15 cellular contexts compared by ENCODE assay signal in genomic region chr12:106251636-106252035, GRCh38. TPM values are rescaled to one million over a fixed set of nuclear protein-coding genes. Genes with fewer than 3 reads are reported as not detected.
DNase-seq lines count a peak whose midpoint lies in the region; ATAC-seq and TF ChIP-seq lines count a peak whose summit lies in the region.
"Had no signal": no experiment of that assay in that cellular context is flagged by ENCODE, and none has a peak within 500 bp of the region (broad histone marks: within the 10 kb centered on the region; RNA-seq: fewer than 3 reads in every experiment).

No MANE protein-coding gene starts in this region.

- H3K27me3 ChIP-seq in uterus = no peaks in the 10 kb centered on the region
- H3K27me3 ChIP-seq in gastrocnemius medialis = no peaks in the 10 kb centered on the region
- H3K27me3 ChIP-seq in naive thymus-derived CD4-positive, alpha-beta T cell (ENCODE audit: control insufficient read depth in 2 of 2, insufficient read depth in 2 of 2, low read length in 2 of 2) = no peaks in the 10 kb centered on the region

- H3K4me3 ChIP-seq in foreskin fibroblast (ENCODE audit: low read depth in 1 of 2, low read length in 2 of 2) = peak overlapping the region; percentile 1 to 4
- H3K4me3 ChIP-seq in uterus = no peak overlapping the region
- no peak overlapping the region for H3K4me3 ChIP-seq in gastrocnemius medialis
- H3K4me3 ChIP-seq in naive thymus-derived CD4-positive, alpha-beta T cell (ENCODE audit: low read length) = no peak overlapping the region

- H3K4me1 ChIP-seq in uterus (peaks cover 0 to 4% of the 10 kb centered on the region in 2 donors), gastrocnemius medialis (peaks cover 4 to 7% of the 10 kb centered on the region in 2 donors)
- H3K4me1 ChIP-seq in naive thymus-derived CD4-positive, alpha-beta T cell (ENCODE audit: control insufficient read depth in 2 of 2, insufficient read depth in 2 of 2, low read length in 2 of 2) = peaks cover 8 to 12% of the 10 kb centered on the region in 2 donors

- peak; percentile 31 for DNase-seq in activated CD8-positive, alpha-beta memory T cell treated with anti-CD3 and anti-CD28 coated beads, Interleukin-2, amount 10 ng/mL, durations not matched to agents 7 days and 5 days
- DNase-seq in activated CD8-positive, alpha-beta memory T cell treated with anti-CD3 and anti-CD28 coated beads, Interleukin-2, amount 50 U/mL, for 4 hours = no peak
- DNase-seq in NCI-H82 (lab: John Stamatoyannopoulos, UW) (peak; percentile 78), foreskin fibroblast (peak; percentile 56 to 76), uterus (peak; percentile 35 to 51), gastrocnemius medialis (no peak)
- no peak for DNase-seq in naive thymus-derived CD4-positive, alpha-beta T cell
- DNase-seq: AML-193; aorta; effector memory CD8-positive, alpha-beta T cell; Kasumi-1; Right ventricle myocardium superior; stimulated activated CD4-positive, alpha-beta T cell treated with anti-CD3 and anti-CD28 coated beads, Interleukin-1b, Interleukin-23, amount 100 ng/mL, for 48 hours had no signal

- TF ChIP-seq CTCF in foreskin fibroblast (IDR thresholded peaks at IDR 0.05; ENCODE audit: low read depth, low read length) (no peak), uterus (IDR thresholded peaks at IDR 0.05) (no peak), gastrocnemius medialis (IDR thresholded peaks at IDR 0.05 in 4 of 5, conservative IDR thresholded peaks at IDR 0.05 in 1 of 5) (no peak)

- intact Hi-C loops in uterus (cut with DNase I; ENCODE audit: low total_unique reads) (no loop called here), gastrocnemius medialis (cut with DNase I; ENCODE audit: low total_unique reads) (no loop called here)
- intact Hi-C loops in naive thymus-derived CD4-positive, alpha-beta T cell (cut with micrococcal nuclease) = no loop called here

- H3K36me3 ChIP-seq in uterus (no peaks in the 10 kb centered on the region), gastrocnemius medialis (no peaks in the 10 kb centered on the region)
- no peaks in the 10 kb centered on the region for H3K36me3 ChIP-seq in naive thymus-derived CD4-positive, alpha-beta T cell (ENCODE audit: control insufficient read depth in 2 of 3, insufficient read depth in 3 of 3, low read length in 3 of 3)

- no peaks in the 10 kb centered on the region for H3K36me3 Mint-ChIP-seq in activated CD8-positive, alpha-beta memory T cell treated with anti-CD3 and anti-CD28 coated beads, Interleukin-2, amount 10 ng/mL, durations not matched to agents 7 days and 5 days
- H3K36me3 Mint-ChIP-seq in naive thymus-derived CD4-positive, alpha-beta T cell = no peaks in the 10 kb centered on the region
- H3K36me3 Mint-ChIP-seq: stimulated activated effector memory CD8-positive, alpha-beta T cell treated with anti-CD3 and anti-CD28 coated beads, Interleukin-12 subunit alpha, Interleukin-12 subunit beta, amount 100 ng/mL, for 72 hours had no signal

- POLR2A ChIA-PET in naive thymus-derived CD4-positive, alpha-beta T cell (lab: Charles Lee) = interaction anchor here (0.9 to 11.7 kb wide), 3 partner anchors 25 to 56 kb away, joined by 3 to 188 read pairs (median 5); partner anchors contain the start of gene TCP11L2

- H3K27ac Mint-ChIP-seq in activated CD8-positive, alpha-beta memory T cell treated with anti-CD3 and anti-CD28 coated beads, Interleukin-2, amount 10 ng/mL, durations not matched to agents 7 days and 5 days = no peak overlapping the region
- no peak overlapping the region for H3K27ac Mint-ChIP-seq in naive thymus-derived CD4-positive, alpha-beta T cell
- H3K27ac Mint-ChIP-seq: effector memory CD8-positive, alpha-beta T cell; stimulated activated effector memory CD8-positive, alpha-beta T cell treated with anti-CD3 and anti-CD28 coated beads, Interleukin-12 subunit alpha, Interleukin-12 subunit beta, amount 100 ng/mL, for 72 hours had no signal

- CTCF ChIA-PET in activated CD8-positive, alpha-beta memory T cell treated with anti-CD3 and anti-CD28 coated beads, Interleukin-2, amount 10 ng/mL, durations not matched to agents 7 days and 5 days (lab: Charles Lee) = interaction anchor here (1.2 to 2.6 kb wide), 3 partner anchors 25 to 107 kb away, joined by 3 to 11 read pairs (median 5); no protein-coding TSS in a partner anchor
- CTCF ChIA-PET in naive thymus-derived CD4-positive, alpha-beta T cell (lab: Charles Lee) = interaction anchor here (1.3 to 3.6 kb wide), 2 partner anchors 24 to 50 kb away, joined by 3 to 12 read pairs; no protein-coding TSS in a partner anchor

- H3K4me3 Mint-ChIP-seq in activated CD8-positive, alpha-beta memory T cell treated with anti-CD3 and anti-CD28 coated beads, Interleukin-2, amount 10 ng/mL, durations not matched to agents 7 days and 5 days = no peak overlapping the region
- no peak overlapping the region for H3K4me3 Mint-ChIP-seq in naive thymus-derived CD4-positive, alpha-beta T cell
- H3K4me3 Mint-ChIP-seq: effector memory CD8-positive, alpha-beta T cell; stimulated activated effector memory CD8-positive, alpha-beta T cell treated with anti-CD3 and anti-CD28 coated beads, Interleukin-12 subunit alpha, Interleukin-12 subunit beta, amount 100 ng/mL, for 72 hours had no signal

- H3K4me1 Mint-ChIP-seq in activated CD8-positive, alpha-beta memory T cell treated with anti-CD3 and anti-CD28 coated beads, Interleukin-2, amount 10 ng/mL, durations not matched to agents 7 days and 5 days = peaks cover 7% of the 10 kb centered on the region
- peaks cover 6 to 17% (median 15%) of the 10 kb centered on the region in 7 donors for H3K4me1 Mint-ChIP-seq in naive thymus-derived CD4-positive, alpha-beta T cell

- H3K9me3 ChIP-seq in uterus = no peaks in the 10 kb centered on the region
- no peaks in the 10 kb centered on the region for H3K9me3 ChIP-seq in gastrocnemius medialis
- H3K9me3 ChIP-seq in naive thymus-derived CD4-positive, alpha-beta T cell (ENCODE audit: control insufficient read depth in 2 of 3, low read length in 3 of 3) = no peaks in the 10 kb centered on the region

- H3K27me3 Mint-ChIP-seq in activated CD8-positive, alpha-beta memory T cell treated with anti-CD3 and anti-CD28 coated beads, Interleukin-2, amount 10 ng/mL, durations not matched to agents 7 days and 5 days = peaks cover 19% of the 10 kb centered on the region
- peaks cover 0 to 16% (median 0%) of the 10 kb centered on the region in 5 donors for H3K27me3 Mint-ChIP-seq in naive thymus-derived CD4-positive, alpha-beta T cell
- H3K27me3 Mint-ChIP-seq: effector memory CD8-positive, alpha-beta T cell had no signal

- ATAC-seq in activated CD8-positive, alpha-beta memory T cell treated with anti-CD3 and anti-CD28 coated beads, Interleukin-2, amount 10 ng/mL, durations not matched to agents 7 days and 5 days = no peak
- ATAC-seq in gastrocnemius medialis (no peak), GM18502 (IDR thresholded peaks at IDR 0.05; ENCODE audit: poor library complexity, unreplicated experiment) (no peak)
- ATAC-seq in naive thymus-derived CD4-positive, alpha-beta T cell = no peak
- ATAC-seq: effector memory CD8-positive, alpha-beta T cell; stimulated activated effector memory CD8-positive, alpha-beta T cell treated with anti-CD3 and anti-CD28 coated beads, Interleukin-12 subunit alpha, Interleukin-12 subunit beta, amount 100 ng/mL, for 72 hours had no signal

- in situ Hi-C loops in gastrocnemius medialis (cut with MboI; ENCODE audit: low sequenced_read_pairs in 4 of 4) = no loop called here

- H3K27ac ChIP-seq in uterus = peak overlapping the region; percentile 59 to 68
- no peak overlapping the region for H3K27ac ChIP-seq in gastrocnemius medialis
- no peak overlapping the region for H3K27ac ChIP-seq in naive thymus-derived CD4-positive, alpha-beta T cell (ENCODE audit: low read depth, low read length)

- no peaks in the 10 kb centered on the region for H3K9me3 Mint-ChIP-seq in activated CD8-positive, alpha-beta memory T cell treated with anti-CD3 and anti-CD28 coated beads, Interleukin-2, amount 10 ng/mL, durations not matched to agents 7 days and 5 days (ENCODE audit: low read depth)
- H3K9me3 Mint-ChIP-seq in naive thymus-derived CD4-positive, alpha-beta T cell = no peaks in the 10 kb centered on the region
- H3K9me3 Mint-ChIP-seq: effector memory CD8-positive, alpha-beta T cell; stimulated activated effector memory CD8-positive, alpha-beta T cell treated with anti-CD3 and anti-CD28 coated beads, Interleukin-12 subunit alpha, Interleukin-12 subunit beta, amount 100 ng/mL, for 72 hours had no signal

- no peak for TF ChIP-seq POLR2A in uterus (IDR thresholded peaks at IDR 0.05)
- no peak for TF ChIP-seq POLR2A in gastrocnemius medialis (IDR thresholded peaks at IDR 0.05)

RNA-seq across cellular contexts. Expression of gene CKAP4, which starts 3.8 kb away (rescaled TPM):
- total RNA-seq in activated CD8-positive, alpha-beta memory T cell treated with anti-CD3 and anti-CD28 coated beads, Interleukin-2, amount 10 ng/mL, durations not matched to agents 7 days and 5 days = 1 to 10 TPM; 1.1 to 3.7 TPM
- total RNA-seq in uterus (100 to 1,000 TPM in 1 of 4 donors, 10 to 100 TPM in 3; 15.6 to 106 (median 40.8) TPM), gastrocnemius medialis (10 to 100 TPM in 3 of 4 donors, 1 to 10 TPM in 1; 9.7 to 17.6 (median 15.7) TPM)
- 10 to 100 TPM in 4 of 5 experiments, 1 to 10 TPM in 1; 4.3 to 27.2 (median 13.0) TPM for total RNA-seq in naive thymus-derived CD4-positive, alpha-beta T cell
- polyA plus RNA-seq in naive thymus-derived CD4-positive, alpha-beta T cell = 1 to 10 TPM; 7.1 to 7.6 TPM

RNA-seq across cellular contexts. Expression of gene TCP11L2, which starts 50.9 kb away (rescaled TPM):
- 1 to 10 TPM; 6.4 to 6.8 TPM for total RNA-seq in activated CD8-positive, alpha-beta memory T cell treated with anti-CD3 and anti-CD28 coated beads, Interleukin-2, amount 10 ng/mL, durations not matched to agents 7 days and 5 days
- total RNA-seq in uterus = 10 to 100 TPM; 22.3 to 59.7 (median 45.2) TPM
- 10 to 100 TPM; 39.1 to 51.7 (median 43.9) TPM for total RNA-seq in gastrocnemius medialis
- 100 to 1,000 TPM in 4 of 5 experiments, 10 to 100 TPM in 1; 26.9 to 258 (median 134) TPM for total RNA-seq in naive thymus-derived CD4-positive, alpha-beta T cell
- 10 to 100 TPM; 43.2 to 46.3 TPM for polyA plus RNA-seq in naive thymus-derived CD4-positive, alpha-beta T cell

Comparison
In these comparisons a context has a peak if more than half of its experiments do, and no peak if none do; other contexts are left out.
1. DNase-seq: peak in activated CD8-positive, alpha-beta memory T cell treated with anti-CD3 and anti-CD28 coated beads, Interleukin-2, amount 10 ng/mL, durations not matched to agents 7 days and 5 days (single experiment), NCI-H82 (single experiment), foreskin fibroblast (2 of 2) and uterus (2 of 2); none in activated CD8-positive, alpha-beta memory T cell treated with anti-CD3 and anti-CD28 coated beads, Interleukin-2, amount 50 U/mL, for 4 hours (single experiment), gastrocnemius medialis (0 of 2) and naive thymus-derived CD4-positive, alpha-beta T cell (0 of 9).
2. H3K4me3 ChIP-seq: peak in foreskin fibroblast (2 of 2); none in uterus (0 of 2), gastrocnemius medialis (0 of 4) and naive thymus-derived CD4-positive, alpha-beta T cell (single experiment).
3. H3K27ac ChIP-seq: peak in uterus (2 of 2); none in gastrocnemius medialis (0 of 4) and naive thymus-derived CD4-positive, alpha-beta T cell (single experiment).